1 cellular context compared by ENCODE assay signal in genomic region chr19:47719047-47719885, GRCh38.
A peak's percentile ranks its signal among the peaks of the same experiment; 100 is the strongest.
TF ChIP-seq lines count a peak whose summit lies in the region.

No MANE protein-coding gene starts in this region.

TF ChIP-seq in SK-N-SH, 30 proteins besides CTCF, POLR2A, EP300 and RAD21 (continued from another document):
- TF ChIP-seq ZBTB33 (IDR thresholded peaks at IDR 0.05; ENCODE audit: borderline replicate concordance, low read depth), result 0 out of 2 replicates have a peak, but pooled peaks have one; percentile 21
- TF ChIP-seq RXRA (IDR thresholded peaks at IDR 0.05; ENCODE audit: borderline replicate concordance, low read depth), result no peak
- TF ChIP-seq SIN3A (IDR thresholded peaks at IDR 0.05; ENCODE audit: borderline replicate concordance, low read depth, low read length), result 0 out of 2 replicates have a peak, but pooled peaks have one; percentile 86
- TF ChIP-seq MXI1 (IDR thresholded peaks at IDR 0.05; ENCODE audit: low read depth, low read length), result peak; percentile 78
- TF ChIP-seq TEAD4 (IDR thresholded peaks at IDR 0.05; ENCODE audit: borderline replicate concordance, insufficient read depth), result peak; percentile 85
- no peak for TF ChIP-seq MEF2A (IDR thresholded peaks at IDR 0.05; ENCODE audit: borderline replicate concordance, low read depth)
- TF ChIP-seq MAX (IDR thresholded peaks at IDR 0.05; ENCODE audit: low read depth), result peak; percentile 100
- no peak for TF ChIP-seq IRF3 (IDR thresholded peaks at IDR 0.05; ENCODE audit: low read depth, low read length)
- TF ChIP-seq FOXM1 (IDR thresholded peaks at IDR 0.05; ENCODE audit: low read depth), result no peak
- TF ChIP-seq FOSL2 (IDR thresholded peaks at IDR 0.05; ENCODE audit: borderline replicate concordance, low read depth), result peak; percentile 59; the same call in 1 of the 2 replicates
- peak; percentile 97 for TF ChIP-seq TCF12 (IDR thresholded peaks at IDR 0.05)
- peak; percentile 72 for TF ChIP-seq PBX3 (IDR thresholded peaks at IDR 0.05)
- peak; percentile 74; the same call in 1 of the 2 replicates for TF ChIP-seq REST (IDR thresholded peaks at IDR 0.05; ENCODE audit: low read depth, low read length)
- peak; percentile 79 for TF ChIP-seq POLR2AphosphoS5 (IDR thresholded peaks at IDR 0.05; ENCODE audit: low read depth, low read length)
- TF ChIP-seq SMC3 (IDR thresholded peaks at IDR 0.05; ENCODE audit: low read depth, low read length), result no peak; the same call in 1 of the 2 replicates
- TF ChIP-seq TAF1 (IDR thresholded peaks at IDR 0.05; ENCODE audit: borderline replicate concordance, low read depth, low read length), result peak; percentile 35; the same call in 1 of the 2 replicates
- no peak for TF ChIP-seq RFX5 (IDR thresholded peaks at IDR 0.05; ENCODE audit: low read length)
- peak; percentile 85 for TF ChIP-seq NFIC (IDR thresholded peaks at IDR 0.05; ENCODE audit: borderline replicate concordance)
- TF ChIP-seq RCOR1 (IDR thresholded peaks at IDR 0.05; ENCODE audit: low read length), result peak; percentile 84
- peak; percentile 92 for TF ChIP-seq USF1 (IDR thresholded peaks at IDR 0.05; ENCODE audit: borderline replicate concordance, low read depth)
- no peak for TF ChIP-seq ELF1 (IDR thresholded peaks at IDR 0.05)
- no peak for TF ChIP-seq EZH2phosphoT487 (IDR thresholded peaks at IDR 0.05; ENCODE audit: borderline replicate concordance, low read depth)
- no peak for TF ChIP-seq GABPA (IDR thresholded peaks at IDR 0.05; ENCODE audit: low read depth)
- TF ChIP-seq FOXJ3 (CRISPR knock-in tag; IDR thresholded peaks at IDR 0.05), result peak; percentile 63
- 0 out of 2 replicates have a peak, but pooled peaks have one; percentile 28 for TF ChIP-seq GATA2 (CRISPR knock-in tag; IDR thresholded peaks at IDR 0.05)
- TF ChIP-seq JUND (IDR thresholded peaks at IDR 0.05), result no peak; the same call in 1 of the 2 replicates
